9 cellular contexts compared by ENCODE assay signal in the genomic region with DNA sequence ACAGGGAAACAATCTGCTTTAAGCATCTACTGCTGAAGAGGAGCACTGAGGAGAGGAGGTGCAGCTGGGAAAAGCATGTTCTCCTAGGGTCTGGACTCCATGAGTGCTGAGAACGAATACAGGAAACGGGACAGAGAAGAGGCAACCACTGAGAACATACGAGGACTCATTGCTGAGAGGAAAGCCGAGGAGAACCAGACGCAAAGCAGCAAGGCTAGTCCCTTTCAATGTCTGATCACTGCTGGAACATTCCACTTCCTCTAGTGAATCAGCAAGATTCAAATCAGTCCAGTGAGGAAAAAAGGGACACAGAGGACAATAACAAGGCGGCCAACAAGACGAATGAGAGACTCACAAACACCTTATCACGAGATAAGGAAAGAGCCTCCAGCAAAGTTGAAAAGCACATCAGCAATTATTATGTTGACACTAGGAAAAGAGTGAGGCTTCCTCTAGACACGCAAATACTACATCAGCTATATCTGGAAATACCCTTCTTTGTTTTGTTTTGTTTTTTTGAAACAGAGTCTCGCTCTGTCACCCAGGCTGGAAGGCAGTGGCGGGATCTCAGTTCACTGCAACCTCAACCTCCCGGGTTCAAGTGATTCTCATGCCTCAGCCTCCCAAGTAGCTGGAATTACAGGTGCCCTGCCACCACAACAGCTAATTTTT. TPM values are rescaled to one million over a fixed set of nuclear protein-coding genes. Genes with fewer than 3 reads are reported as not detected.
DNase-seq lines count a peak whose midpoint lies in the region; ATAC-seq and TF ChIP-seq lines count a peak whose summit lies in the region.
"Had no signal": no experiment of that assay in that cellular context is flagged by ENCODE, and none has a peak within 500 bp of the region (broad histone marks: within the 10 kb centered on the region; RNA-seq: fewer than 3 reads in every experiment).

No MANE protein-coding gene starts in this region.

- H3K9me2 ChIP-seq in Karpas-422 (replicated peaks; ENCODE audit: insufficient read depth, low read length) (no peaks in the 10 kb centered on the region), OCI-LY7 (ENCODE audit: insufficient read depth, low read length) (no peaks in the 10 kb centered on the region)

- peak; percentile 37 to 53 for ATAC-seq in gastrocnemius medialis

- in situ Hi-C loops in gastrocnemius medialis (cut with MboI; ENCODE audit: low sequenced_read_pairs in 4 of 4) = no loop called here

- H3K4me3 Mint-ChIP-seq in activated CD4-positive, alpha-beta memory T cell treated with anti-CD3 and anti-CD28 coated beads for 36 hours = peak overlapping the region; percentile 5

- H3K4me3 ChIP-seq in gastrocnemius medialis (no peak overlapping the region), Karpas-422 (ENCODE audit: low read length) (no peak overlapping the region), OCI-LY7 (ENCODE audit: low read depth, low read length, poor library complexity, severe bottlenecking) (no peak overlapping the region)
- H3K4me3 ChIP-seq: SK-N-MC had no signal

- DNase-seq in GM10266 (ENCODE audit: extremely low spot score) (peak; percentile 26), glomerular endothelial cell (ENCODE audit: extremely low read depth, low read depth, low spot score) (peak; percentile 52), gastrocnemius medialis (no peak), Karpas-422 (no peak), OCI-LY7 (ENCODE audit: low spot score) (no peak), glomerular visceral epithelial cell (ENCODE audit: extremely low spot score) (no peak)
- peak; percentile 25 for DNase-seq in activated CD4-positive, alpha-beta memory T cell treated with anti-CD3 and anti-CD28 coated beads for 36 hours
- no peak for DNase-seq in stimulated activated CD4-positive, alpha-beta T cell treated with anti-CD3 and anti-CD28 coated beads, Interleukin-15, amount 100 ng/mL, for 24 hours

- TF ChIP-seq CTCF in GM10266 (IDR thresholded peaks at IDR 0.05; ENCODE audit: control insufficient read depth, insufficient read depth, low read depth, missing control alignments) (no peak), gastrocnemius medialis (IDR thresholded peaks at IDR 0.05 in 4 of 5, conservative IDR thresholded peaks at IDR 0.05 in 1 of 5) (no peak), OCI-LY7 (conservative IDR thresholded peaks at IDR 0.05; ENCODE audit: low read length) (no peak)

- no peaks in the 10 kb centered on the region for H3K27me3 Mint-ChIP-seq in activated CD4-positive, alpha-beta memory T cell treated with anti-CD3 and anti-CD28 coated beads for 36 hours

- no TSS peak for BruUV-seq in OCI-LY7 (replicated peaks; lab: Mats Ljungman, UMichigan)

- CTCF ChIA-PET in activated CD4-positive, alpha-beta memory T cell treated with anti-CD3 and anti-CD28 coated beads for 36 hours (lab: Charles Lee) = interaction anchor here (0.6 kb wide), 2 partner anchors 24 to 73 kb away, joined by 3 read pairs; no protein-coding TSS in a partner anchor
- CTCF ChIA-PET in OCI-LY7 (lab: Charles Lee; ENCODE audit: unreplicated experiment) = no interaction called here

- POLR2A ChIA-PET in activated CD4-positive, alpha-beta memory T cell treated with anti-CD3 and anti-CD28 coated beads for 36 hours (lab: Charles Lee) = interaction anchor here (0.6 to 1.9 kb wide), 2 partner anchors 21 to 42 kb away, joined by 3 to 12 read pairs; a partner anchor contains a TSS
- POLR2A ChIA-PET in OCI-LY7 (lab: Charles Lee) = no interaction called here

- H3K4me2 ChIP-seq in Karpas-422 (ENCODE audit: low read depth, low read length, poor library complexity, severe bottlenecking) (no peak overlapping the region), OCI-LY7 (ENCODE audit: low read length) (no peak overlapping the region)

- no peak for TF ChIP-seq POLR2A in gastrocnemius medialis (IDR thresholded peaks at IDR 0.05)

- no peaks in the 10 kb centered on the region for H3K4me1 ChIP-seq in gastrocnemius medialis
- H3K4me1 ChIP-seq in Karpas-422 (ENCODE audit: low read length) = no peaks in the 10 kb centered on the region
- H3K4me1 ChIP-seq in OCI-LY7 (ENCODE audit: insufficient read depth, low read length, poor library complexity, severe bottlenecking) = no peaks in the 10 kb centered on the region

- peaks cover 5 to 72% of the 10 kb centered on the region in 2 donors for H3K36me3 ChIP-seq in gastrocnemius medialis
- peaks cover 23% of the 10 kb centered on the region for H3K36me3 ChIP-seq in Karpas-422 (ENCODE audit: insufficient read depth, low read length)
- peaks cover 90% of the 10 kb centered on the region for H3K36me3 ChIP-seq in OCI-LY7 (ENCODE audit: insufficient read depth, low read length)

- H3K36me3 Mint-ChIP-seq in activated CD4-positive, alpha-beta memory T cell treated with anti-CD3 and anti-CD28 coated beads for 36 hours = peaks cover 43% of the 10 kb centered on the region

- peaks cover 10% of the 10 kb centered on the region; the same call in 1 of the 2 replicates for H3K79me2 ChIP-seq in Karpas-422 (ENCODE audit: low read length)
- H3K79me2 ChIP-seq in OCI-LY7 (ENCODE audit: insufficient read depth, low read depth, low read length) = no peaks in the 10 kb centered on the region

- H3K4me1 Mint-ChIP-seq in activated CD4-positive, alpha-beta memory T cell treated with anti-CD3 and anti-CD28 coated beads for 36 hours (ENCODE audit: low read depth) = peaks cover 22% of the 10 kb centered on the region

- H2AFZ ChIP-seq in Karpas-422 (ENCODE audit: low read length) (no peak overlapping the region), OCI-LY7 (ENCODE audit: low read length) (no peak overlapping the region)

- no peak overlapping the region for H3K9ac ChIP-seq in Karpas-422 (ENCODE audit: low read length)

- H3K27ac ChIP-seq in gastrocnemius medialis (peak overlapping the region; percentile 35 to 60 (median 54)), Karpas-422 (ENCODE audit: low read length) (no peak overlapping the region), OCI-LY7 (ENCODE audit: low read depth, low read length, poor library complexity, severe bottlenecking) (no peak overlapping the region)
- H3K27ac ChIP-seq: SK-N-MC had no signal

- H3K9me3 ChIP-seq in gastrocnemius medialis = no peaks in the 10 kb centered on the region
- H3K9me3 ChIP-seq in Karpas-422 (ENCODE audit: low read length) = no peaks in the 10 kb centered on the region
- no peaks in the 10 kb centered on the region for H3K9me3 ChIP-seq in OCI-LY7 (ENCODE audit: low read length)

- intact Hi-C loops in activated CD4-positive, alpha-beta memory T cell treated with anti-CD3 and anti-CD28 coated beads for 36 hours (cut with micrococcal nuclease) = no loop called here
- intact Hi-C loops in gastrocnemius medialis (cut with DNase I; ENCODE audit: low total_unique reads) (no loop called here), OCI-LY7 (cut with micrococcal nuclease; ENCODE audit: unreplicated experiment) (no loop called here)

- H4K20me1 ChIP-seq in Karpas-422 (ENCODE audit: insufficient read depth, low read depth, low read length) (no peaks in the 10 kb centered on the region), OCI-LY7 (ENCODE audit: insufficient read depth, low read length) (no peaks in the 10 kb centered on the region)

- H3K9me3 Mint-ChIP-seq in activated CD4-positive, alpha-beta memory T cell treated with anti-CD3 and anti-CD28 coated beads for 36 hours = no peaks in the 10 kb centered on the region

- peak overlapping the region; percentile 73 for H3K27ac Mint-ChIP-seq in activated CD4-positive, alpha-beta memory T cell treated with anti-CD3 and anti-CD28 coated beads for 36 hours

- H3K27me3 ChIP-seq in gastrocnemius medialis (no peaks in the 10 kb centered on the region), Karpas-422 (ENCODE audit: low read length) (no peaks in the 10 kb centered on the region)

RNA-seq across cellular contexts. Expression of a gene that starts 41.6 kb away (rescaled TPM):
- total RNA-seq in activated CD4-positive, alpha-beta memory T cell treated with anti-CD3 and anti-CD28 coated beads for 36 hours = 10 to 100 TPM; 31.5 to 33.4 TPM
- 31.2 and 49.5 TPM in 2 replicates for total RNA-seq in glomerular endothelial cell
- 10 to 100 TPM; 66.9 to 84.6 (median 73.5) TPM for total RNA-seq in gastrocnemius medialis
- 54.0 and 70.6 TPM in 2 replicates for total RNA-seq in Karpas-422 (2014; rRNA removed; shearing (Covaris generic); ENCODE audit: low replicate concordance)
- total RNA-seq in OCI-LY7 (2014; rRNA removed; shearing (Covaris generic)) = 25.3 and 35.4 TPM in 2 replicates
- 51.5 and 54.9 TPM in 2 replicates for total RNA-seq in OCI-LY7 (2022)

RNA-seq across cellular contexts. Expression of a gene that starts 41.7 kb away (rescaled TPM):
- total RNA-seq in activated CD4-positive, alpha-beta memory T cell treated with anti-CD3 and anti-CD28 coated beads for 36 hours = 1 to 10 TPM; 6.5 to 7.1 TPM
- total RNA-seq in glomerular endothelial cell (45.1 and 45.3 TPM in 2 replicates), gastrocnemius medialis (10 to 100 TPM in 3 of 4 donors, 1 to 10 TPM in 1; 9.5 to 24.0 (median 18.6) TPM), OCI-LY7 (2022) (16.7 and 17.2 TPM in 2 replicates)
- 4.9 and 14.5 TPM in 2 replicates for total RNA-seq in Karpas-422 (2014; rRNA removed; shearing (Covaris generic); ENCODE audit: low replicate concordance)
- 6.9 and 18.5 TPM in 2 replicates for total RNA-seq in OCI-LY7 (2014; rRNA removed; shearing (Covaris generic))

Comparison
In these comparisons a context has a peak if more than half of its experiments do, and no peak if none do; other contexts are left out.
1. DNase-seq: peak in GM10266 (single experiment), activated CD4-positive, alpha-beta memory T cell treated with anti-CD3 and anti-CD28 coated beads for 36 hours (single experiment) and glomerular endothelial cell (single experiment); none in gastrocnemius medialis (0 of 2), Karpas-422 (single experiment), stimulated activated CD4-positive, alpha-beta T cell treated with anti-CD3 and anti-CD28 coated beads, Interleukin-15, amount 100 ng/mL, for 24 hours (single experiment), OCI-LY7 (single experiment) and glomerular visceral epithelial cell (single experiment).
2. H3K27ac ChIP-seq: peak in gastrocnemius medialis (4 of 4); none in Karpas-422 (single experiment) and OCI-LY7 (single experiment).